Comparison of ENCODE assay signal across 1 cellular context in the genomic region with DNA sequence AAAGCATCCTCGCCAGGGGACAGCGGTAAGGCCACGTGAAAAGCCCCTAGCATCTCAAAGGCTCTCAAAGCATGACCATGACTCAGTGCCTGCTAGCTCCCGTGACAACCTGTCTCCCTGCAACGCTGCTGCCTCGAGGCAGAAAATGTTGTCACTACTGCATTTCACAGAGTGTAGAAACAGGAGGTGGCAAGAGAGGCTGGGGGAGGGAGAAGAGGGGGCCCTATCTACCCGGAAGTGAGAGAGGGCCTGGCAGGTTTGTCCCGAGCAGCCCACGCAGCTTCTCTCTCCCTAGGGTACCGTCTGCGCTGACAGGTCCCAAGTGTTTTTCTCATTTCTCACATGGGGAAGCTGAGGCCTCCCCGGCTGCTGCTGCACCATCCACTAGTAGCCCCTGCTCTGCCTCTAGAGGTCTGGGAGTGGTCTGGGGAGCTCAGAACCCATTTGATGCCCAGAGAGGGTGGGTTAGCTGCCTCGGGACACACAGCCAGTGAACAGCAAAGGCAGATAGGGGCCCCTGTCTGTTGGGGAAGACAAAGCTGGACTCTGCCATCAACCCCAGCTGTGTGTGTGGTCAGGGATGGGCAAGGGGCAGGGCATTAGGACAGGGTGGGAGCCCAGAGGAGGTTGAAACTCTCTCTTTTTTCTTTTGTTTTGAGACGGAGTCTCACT.
TF ChIP-seq lines count a peak whose summit lies in the region.

No MANE protein-coding gene starts in this region.

TF ChIP-seq in A549, 52 proteins besides CTCF, POLR2A, EP300 and RAD21 (continued from another document):
- TF ChIP-seq, protein P1, sequence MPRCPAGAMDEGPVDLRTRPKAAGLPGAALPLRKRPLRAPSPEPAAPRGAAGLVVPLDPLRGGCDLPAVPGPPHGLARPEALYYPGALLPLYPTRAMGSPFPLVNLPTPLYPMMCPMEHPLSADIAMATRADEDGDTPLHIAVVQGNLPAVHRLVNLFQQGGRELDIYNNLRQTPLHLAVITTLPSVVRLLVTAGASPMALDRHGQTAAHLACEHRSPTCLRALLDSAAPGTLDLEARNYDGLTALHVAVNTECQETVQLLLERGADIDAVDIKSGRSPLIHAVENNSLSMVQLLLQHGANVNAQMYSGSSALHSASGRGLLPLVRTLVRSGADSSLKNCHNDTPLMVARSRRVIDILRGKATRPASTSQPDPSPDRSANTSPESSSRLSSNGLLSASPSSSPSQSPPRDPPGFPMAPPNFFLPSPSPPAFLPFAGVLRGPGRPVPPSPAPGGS (IDR thresholded peaks at IDR 0.05), result no peak
- TF ChIP-seq CHD4 (IDR thresholded peaks at IDR 0.05; ENCODE audit: borderline replicate concordance) (no peak), ESRRA (IDR thresholded peaks at IDR 0.05; ENCODE audit: borderline replicate concordance, low read length) (no peak), RCOR1 (IDR thresholded peaks at IDR 0.05; ENCODE audit: low read depth, low read length) (no peak), SMC3 (IDR thresholded peaks at IDR 0.05) (no peak), FOSL2 (IDR thresholded peaks at IDR 0.05) (no peak), FOSL2 (CRISPR knock-in tag; IDR thresholded peaks at IDR 0.05) (peak; percentile 33)
- TF ChIP-seq, protein P2, sequence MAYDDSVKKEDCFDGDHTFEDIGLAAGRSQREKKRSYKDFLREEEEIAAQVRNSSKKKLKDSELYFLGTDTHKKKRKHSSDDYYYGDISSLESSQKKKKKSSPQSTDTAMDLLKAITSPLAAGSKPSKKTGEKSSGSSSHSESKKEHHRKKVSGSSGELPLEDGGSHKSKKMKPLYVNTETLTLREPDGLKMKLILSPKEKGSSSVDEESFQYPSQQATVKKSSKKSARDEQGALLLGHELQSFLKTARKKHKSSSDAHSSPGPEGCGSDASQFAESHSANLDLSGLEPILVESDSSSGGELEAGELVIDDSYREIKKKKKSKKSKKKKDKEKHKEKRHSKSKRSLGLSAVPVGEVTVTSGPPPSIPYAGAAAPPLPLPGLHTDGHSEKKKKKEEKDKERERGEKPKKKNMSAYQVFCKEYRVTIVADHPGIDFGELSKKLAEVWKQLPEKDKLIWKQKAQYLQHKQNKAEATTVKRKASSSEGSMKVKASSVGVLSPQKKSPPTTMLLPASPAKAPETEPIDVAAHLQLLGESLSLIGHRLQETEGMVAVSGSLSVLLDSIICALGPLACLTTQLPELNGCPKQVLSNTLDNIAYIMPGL (CRISPR knock-in tag; IDR thresholded peaks at IDR 0.05; ENCODE audit: borderline replicate concordance), result no peak
- TF ChIP-seq, protein P3, sequence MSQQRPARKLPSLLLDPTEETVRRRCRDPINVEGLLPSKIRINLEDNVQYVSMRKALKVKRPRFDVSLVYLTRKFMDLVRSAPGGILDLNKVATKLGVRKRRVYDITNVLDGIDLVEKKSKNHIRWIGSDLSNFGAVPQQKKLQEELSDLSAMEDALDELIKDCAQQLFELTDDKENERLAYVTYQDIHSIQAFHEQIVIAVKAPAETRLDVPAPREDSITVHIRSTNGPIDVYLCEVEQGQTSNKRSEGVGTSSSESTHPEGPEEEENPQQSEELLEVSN (IDR thresholded peaks at IDR 0.05; ENCODE audit: borderline replicate concordance, low read depth), result no peak
- TF ChIP-seq, protein P4, sequence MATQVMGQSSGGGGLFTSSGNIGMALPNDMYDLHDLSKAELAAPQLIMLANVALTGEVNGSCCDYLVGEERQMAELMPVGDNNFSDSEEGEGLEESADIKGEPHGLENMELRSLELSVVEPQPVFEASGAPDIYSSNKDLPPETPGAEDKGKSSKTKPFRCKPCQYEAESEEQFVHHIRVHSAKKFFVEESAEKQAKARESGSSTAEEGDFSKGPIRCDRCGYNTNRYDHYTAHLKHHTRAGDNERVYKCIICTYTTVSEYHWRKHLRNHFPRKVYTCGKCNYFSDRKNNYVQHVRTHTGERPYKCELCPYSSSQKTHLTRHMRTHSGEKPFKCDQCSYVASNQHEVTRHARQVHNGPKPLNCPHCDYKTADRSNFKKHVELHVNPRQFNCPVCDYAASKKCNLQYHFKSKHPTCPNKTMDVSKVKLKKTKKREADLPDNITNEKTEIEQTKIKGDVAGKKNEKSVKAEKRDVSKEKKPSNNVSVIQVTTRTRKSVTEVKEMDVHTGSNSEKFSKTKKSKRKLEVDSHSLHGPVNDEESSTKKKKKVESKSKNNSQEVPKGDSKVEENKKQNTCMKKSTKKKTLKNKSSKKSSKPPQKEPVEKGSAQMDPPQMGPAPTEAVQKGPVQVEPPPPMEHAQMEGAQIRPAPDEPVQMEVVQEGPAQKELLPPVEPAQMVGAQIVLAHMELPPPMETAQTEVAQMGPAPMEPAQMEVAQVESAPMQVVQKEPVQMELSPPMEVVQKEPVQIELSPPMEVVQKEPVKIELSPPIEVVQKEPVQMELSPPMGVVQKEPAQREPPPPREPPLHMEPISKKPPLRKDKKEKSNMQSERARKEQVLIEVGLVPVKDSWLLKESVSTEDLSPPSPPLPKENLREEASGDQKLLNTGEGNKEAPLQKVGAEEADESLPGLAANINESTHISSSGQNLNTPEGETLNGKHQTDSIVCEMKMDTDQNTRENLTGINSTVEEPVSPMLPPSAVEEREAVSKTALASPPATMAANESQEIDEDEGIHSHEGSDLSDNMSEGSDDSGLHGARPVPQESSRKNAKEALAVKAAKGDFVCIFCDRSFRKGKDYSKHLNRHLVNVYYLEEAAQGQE (IDR thresholded peaks at IDR 0.05), result no peak
TF ChIP-seq in A549: peak in this region for 3.
